ENCODE assay signal across 8 cellular contexts in genomic region chr3:14949126-14949525, GRCh38. TPM values are rescaled to one million over a fixed set of nuclear protein-coding genes. Genes with fewer than 3 reads are reported as not detected.
DNase-seq lines count a peak whose midpoint lies in the region; ATAC-seq and TF ChIP-seq lines count a peak whose summit lies in the region.

No MANE protein-coding gene starts in this region.

- WGBS in psoas muscle, 3 donors: 21 to 24% (median 23%) methylated on average over 5 of the region's 5 CpGs

- H3K4me1 ChIP-seq in SJSA1 (replicated peaks) (peaks cover 15% of the 10 kb centered on the region), psoas muscle (peaks cover 34% of the 10 kb centered on the region)

- DNase-seq in G401 (ENCODE audit: low spot score) (peak; percentile 13), SJSA1 (ENCODE audit: low read depth in 1 of 2, low spot score in 2 of 2) (peak in 1 of 2 experiments; percentile 7), fibroblast of pulmonary artery (ENCODE audit: low read depth) (no peak), psoas muscle (no peak), SIG-M5 (lab: John Stamatoyannopoulos, UW) (no peak), NCI-H1105 treated with DMSO at 0.1 percent for 48 hours (lab: John Stamatoyannopoulos, UW) (no peak)
- DNase-seq in activated effector memory CD4-positive, alpha-beta T cell treated with anti-CD3 and anti-CD28 coated beads, Interleukin-2, amount 50 U/mL, for 16 hours: no peak

- in situ Hi-C loops in G401 (cut with HindIII; ENCODE audit: low sequenced_read_pairs): no loop called here

- intact Hi-C loops in psoas muscle (cut with DNase I): loop anchor here (5.0 kb wide), 4 partner anchors 58 to 148 kb away; partner anchors contain the start of gene RBSN (in 1 of the 2)

- ATAC-seq in psoas muscle (no peak), GM21737 (IDR thresholded peaks at IDR 0.05; ENCODE audit: unreplicated experiment) (no peak)

- TF ChIP-seq CTCF in fibroblast of pulmonary artery (IDR thresholded peaks at IDR 0.05; ENCODE audit: low read length, missing control alignments) (no peak), psoas muscle (IDR thresholded peaks at IDR 0.05) (no peak)

- H3K27ac ChIP-seq in SJSA1 (no peak overlapping the region), psoas muscle (peak overlapping the region; percentile 95)

- H3K27me3 ChIP-seq in SJSA1 (replicated peaks) (no peaks in the 10 kb centered on the region), psoas muscle (ENCODE audit: insufficient read depth in 3 of 3, low read length in 2 of 3) (no peaks in the 10 kb centered on the region)

- H3K9me3 ChIP-seq in SJSA1 (replicated peaks) (no peaks in the 10 kb centered on the region), psoas muscle (no peaks in the 10 kb centered on the region)

- H3K36me3 ChIP-seq in SJSA1: peaks cover 52% of the 10 kb centered on the region
- peaks cover 0 to 17% of the 10 kb centered on the region in 2 donors for H3K36me3 ChIP-seq in psoas muscle (ENCODE audit: insufficient read depth in 1 of 2, low read depth in 1 of 2)

- H3K4me3 ChIP-seq in SJSA1: peak overlapping the region; percentile 73
- peak overlapping the region; percentile 86 for H3K4me3 ChIP-seq in fibroblast of pulmonary artery (replicated peaks; ENCODE audit: low read depth, low read length)
- peak overlapping the region; percentile 81 for H3K4me3 ChIP-seq in psoas muscle

RNA-seq across cellular contexts. Expression of gene NR2C2, which starts 1.7 kb away (rescaled TPM):
- total RNA-seq in G401 (2014; rRNA removed; shearing (Covaris generic)): 6.9 and 8.5 TPM in 2 replicates
- 17.8 and 30.2 TPM in 2 replicates for total RNA-seq in SJSA1 (2014; rRNA removed; shearing (Covaris generic))
- 10 to 100 TPM; 28.3 to 37.1 (median 32.8) TPM for total RNA-seq in psoas muscle
- 10 to 100 TPM in 1 of 3 donors, 1 to 10 TPM in 2; 8.7 to 12.8 (median 9.2) TPM for polyA plus RNA-seq in psoas muscle
